29 cellular contexts compared by ENCODE assay signal in the genomic region with DNA sequence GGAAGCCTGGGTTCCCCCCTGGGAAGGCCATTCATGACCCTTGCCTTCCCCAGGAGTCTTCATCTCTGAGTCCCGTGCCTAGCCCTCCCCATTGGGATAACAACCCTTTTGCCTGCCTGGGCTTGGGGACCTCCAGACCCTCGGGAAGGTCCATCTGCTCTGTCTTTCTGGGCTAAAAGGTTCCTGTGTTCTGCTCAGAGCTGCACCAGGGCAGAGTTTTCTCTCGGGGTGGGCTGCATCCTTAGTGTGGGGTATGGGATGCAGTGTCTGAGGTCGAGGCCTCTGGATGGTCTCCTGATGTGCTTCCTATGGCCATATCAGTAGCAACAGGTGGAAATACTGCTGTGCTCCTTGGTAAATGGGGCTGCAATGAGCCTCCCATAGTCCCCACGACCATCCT. TPM values are rescaled to one million over a fixed set of nuclear protein-coding genes. Genes with fewer than 3 reads are reported as not detected.
DNase-seq lines count a peak whose midpoint lies in the region; TF ChIP-seq lines count a peak whose summit lies in the region.
"Had no signal": no experiment of that assay in that cellular context is flagged by ENCODE, and none has a peak within 500 bp of the region (broad histone marks: within the 10 kb centered on the region; RNA-seq: fewer than 3 reads in every experiment).

No MANE protein-coding gene starts in this region.

- intact Hi-C loops in esophagus muscularis mucosa (cut with DNase I) (no loop called here), sigmoid colon (cut with DNase I) (no loop called here), tibial artery (cut with DNase I; ENCODE audit: low total_unique reads) (loop anchor here (10.0 kb wide), 2 partner anchors 227 to 497 kb away; partner anchors contain the start of genes CCDC102A and KIFC3)

- 83% methylated on average over 4 of the region's 5 CpGs for WGBS in esophagus muscularis mucosa
- 83 to 84% methylated on average over 5 of the region's 5 CpGs for WGBS in sigmoid colon, 2 donors

- TF ChIP-seq EP300 in esophagus muscularis mucosa (IDR thresholded peaks at IDR 0.05) (no peak), sigmoid colon (IDR thresholded peaks at IDR 0.05) (no peak)

- H3K36me3 ChIP-seq in esophagus muscularis mucosa (no peaks in the 10 kb centered on the region), sigmoid colon (no peaks in the 10 kb centered on the region), tibial artery (no peaks in the 10 kb centered on the region)
- H3K36me3 ChIP-seq: MG63, SJSA1 had no signal

- H3K9me3 ChIP-seq in esophagus muscularis mucosa (no peaks in the 10 kb centered on the region), sigmoid colon (no peaks in the 10 kb centered on the region), tibial artery (no peaks in the 10 kb centered on the region)
- H3K9me3 ChIP-seq: MG63, SJSA1 had no signal

- no peak for TF ChIP-seq CTCF in esophagus muscularis mucosa (IDR thresholded peaks at IDR 0.05)
- no peak for TF ChIP-seq CTCF in sigmoid colon (IDR thresholded peaks at IDR 0.05)
- TF ChIP-seq CTCF in tibial artery (IDR thresholded peaks at IDR 0.05) = no peak

- peak; percentile 20 for DNase-seq in activated CD4-positive, CD25-positive, alpha-beta regulatory T cell treated with anti-CD3 and anti-CD28 coated beads, Interleukin-2, amount 50 U/mL, for 72 hours
- no peak for DNase-seq in activated CD4-positive, CD25-positive, alpha-beta regulatory T cell (lab: John Stamatoyannopoulos, UW)
- DNase-seq in esophagus muscularis mucosa (ENCODE audit: extremely low spot score) = no peak
- peak; percentile 55 for DNase-seq in sigmoid colon
- DNase-seq in tibial artery = peak in 1 of 2 donors; percentile 61
- DNase-seq in dermis blood vessel endothelial cell = no peak
- no peak for DNase-seq in UCSD-AML1 (lab: John Stamatoyannopoulos, UW; ENCODE audit: unreplicated experiment)
- no peak for DNase-seq in NCI-H2081 treated with DMSO at 0.1 percent for 48 hours (lab: John Stamatoyannopoulos, UW)
- DNase-seq: CD8-positive, alpha-beta T cell; DMS 273 treated with DMSO at 0.1 percent for 48 hours; DMS79; EL; GDM1; GM23248; H7; IMR-90; KG1; MG63; NCI-H1105 treated with DMSO at 0.1 percent for 48 hours; NCI-H2029; NCI-H2227 treated with DMSO at 0.1 percent for 48 hours; NCI-H526 treated with DMSO at 0.1 percent for 48 hours; RPMI8226 had no signal

- TF ChIP-seq POLR2A in esophagus muscularis mucosa (IDR thresholded peaks at IDR 0.05; ENCODE audit: low read depth) (no peak), sigmoid colon (IDR thresholded peaks at IDR 0.05) (no peak)

- H3K27me3 ChIP-seq in esophagus muscularis mucosa = no peaks in the 10 kb centered on the region
- H3K27me3 ChIP-seq in sigmoid colon = no peaks in the 10 kb centered on the region
- H3K27me3 ChIP-seq in tibial artery = no peaks in the 10 kb centered on the region
- H3K27me3 ChIP-seq: SJSA1 had no signal

- H3K27ac ChIP-seq in esophagus muscularis mucosa (replicated peaks in 1 of 4) (peak overlapping the region in 3 of 4 donors; percentile 79 to 94 (median 89)), sigmoid colon (no peak overlapping the region), tibial artery (peak overlapping the region; percentile 88 to 89)
- H3K27ac ChIP-seq: 22Rv1, C4-2B, GM23248, SJSA1 had no signal

- H3K4me3 ChIP-seq in esophagus muscularis mucosa (no peak overlapping the region), sigmoid colon (no peak overlapping the region), tibial artery (no peak overlapping the region)
- H3K4me3 ChIP-seq: GM23248, MG63, SJSA1 had no signal

- H3K4me1 ChIP-seq in esophagus muscularis mucosa (peaks cover 22 to 32% (median 28%) of the 10 kb centered on the region in 4 donors), sigmoid colon (peaks cover 0 to 19% (median 14%) of the 10 kb centered on the region in 4 donors), tibial artery (peaks cover 5 to 47% (median 30%) of the 10 kb centered on the region in 4 donors)

RNA-seq across cellular contexts. Expression of gene PLLP, which starts 22.9 kb away (rescaled TPM):
- total RNA-seq in esophagus muscularis mucosa (10 to 100 TPM in 1 of 4 donors, 1 to 10 TPM in 3; 3.6 to 10.7 (median 6.4) TPM), sigmoid colon (1 to 10 TPM in 3 of 4 donors, under 1 TPM in 1; 0.99 to 4.7 (median 2.8) TPM), dermis blood vessel endothelial cell (13.8 and 16.9 TPM in 2 replicates)
- 10 to 100 TPM in 1 of 3 donors, 1 to 10 TPM in 2; 4.2 to 10.2 (median 8.0) TPM for polyA plus RNA-seq in sigmoid colon
- total RNA-seq: B cell, GM23248, IMR-90, SJSA1 had no signal

RNA-seq across cellular contexts. Expression of gene CCL22, which starts 51.2 kb away (rescaled TPM):
- total RNA-seq in esophagus muscularis mucosa (not detected), sigmoid colon (not detected), dermis blood vessel endothelial cell (not detected in 2 replicates)
- 1 to 10 TPM in 1 of 3 donors, not detected in 2; 2.9 TPM for polyA plus RNA-seq in sigmoid colon
- total RNA-seq: CD8-positive, alpha-beta T cell; GM23248; H7; IMR-90; NCI-H460; Right ventricle myocardium superior; SJSA1 had no signal
- polyA plus RNA-seq: IMR-90 had no signal

Comparison
In these comparisons a context has a peak if more than half of its experiments do, and no peak if none do; other contexts are left out.
1. DNase-seq: peak in activated CD4-positive, CD25-positive, alpha-beta regulatory T cell treated with anti-CD3 and anti-CD28 coated beads, Interleukin-2, amount 50 U/mL, for 72 hours (single experiment) and sigmoid colon (single experiment); none in activated CD4-positive, CD25-positive, alpha-beta regulatory T cell (0 of 4), esophagus muscularis mucosa (single experiment), dermis blood vessel endothelial cell (single experiment), UCSD-AML1 (single experiment) and NCI-H2081 treated with DMSO at 0.1 percent for 48 hours (single experiment).
2. H3K27ac ChIP-seq: peak in esophagus muscularis mucosa (3 of 4) and tibial artery (2 of 2); none in sigmoid colon (0 of 4).